26 cellular contexts compared by ENCODE assay signal in genomic region chr11:29707924-29708323, GRCh38.
"Had no signal": no experiment of that assay in that cellular context is flagged by ENCODE, and none has a peak within 500 bp of the region (broad histone marks: within the 10 kb centered on the region; RNA-seq: fewer than 3 reads in every experiment).

No MANE protein-coding gene starts in this region.

- H3K27me3 ChIP-seq: stomach, suprapubic skin, testis, thyroid gland, tibial artery, tibial nerve, transverse colon, upper lobe of left lung, upper lobe of right lung, uterus, vagina had no signal

- ATAC-seq: stimulated activated effector memory CD8-positive, alpha-beta T cell treated with anti-CD3 and anti-CD28 coated beads, Interleukin-12 subunit alpha, Interleukin-12 subunit beta, amount 100 ng/mL, for 72 hours; stimulated activated memory B cell treated with anti-CD40 and anti-IgM and Interleukin-4, amounts not matched to agents 10 μg/mL and 1 μg/mL and 100 μg/mL, for 72 hours; stimulated activated naive B cell treated with anti-CD40 and anti-IgM and Interleukin-4, amounts not matched to agents 10 μg/mL and 1 μg/mL and 100 μg/mL, for 72 hours; stimulated activated naive CD8-positive, alpha-beta T cell treated with anti-CD3 and anti-CD28 coated beads, Interleukin-15, amount 100 ng/mL, for 72 hours; stimulated activated naive CD8-positive, alpha-beta T cell treated with anti-CD3 and anti-CD28 coated beads, Interleukin-15, Interleukin-2, amounts not matched to agents 100 U/mL and 50 U/mL, for 24 hours; upper lobe of right lung had no signal

- H3K4me3 ChIP-seq: stomach, suprapubic skin, testis, thoracic aorta, thyroid gland, tibial artery, tibial nerve, transverse colon, upper lobe of left lung, upper lobe of right lung, uterus, vagina had no signal

- H3K4me1 ChIP-seq: stomach, suprapubic skin, testis, thyroid gland, tibial artery, tibial nerve, transverse colon, upper lobe of left lung, upper lobe of right lung, uterus, vagina had no signal

- DNase-seq: stimulated activated CD4-positive, alpha-beta T cell treated with anti-CD3 and anti-CD28 coated beads, Interleukin-2, amount 100 ng/mL, for 48 hours; stimulated activated CD4-positive, alpha-beta T cell treated with anti-CD3 and anti-CD28 coated beads, Interleukin-4, amount 100 ng/mL, for 1 hour; stimulated activated CD4-positive, alpha-beta T cell treated with anti-CD3 and anti-CD28 coated beads, Interleukin-4, amount 100 ng/mL, for 24 hours; stimulated activated CD4-positive, alpha-beta T cell treated with anti-CD3 and anti-CD28 coated beads, Interleukin-4, amount 100 ng/mL, for 4 hours; stimulated activated CD8-positive, alpha-beta memory T cell treated with anti-CD3 and anti-CD28 coated beads, Interleukin-4, amount 100 ng/mL, for 48 hours; stimulated activated naive B cell treated with anti-CD40 and anti-IgM and Interleukin-4, amounts not matched to agents 10 μg/mL and 1 μg/mL and 100 μg/mL, for 72 hours; stimulated activated naive CD4-positive, alpha-beta T cell; stimulated activated naive CD4-positive, alpha-beta T cell treated with Interleukin-2 at 50 U/mL for 16 hours; stimulated activated naive CD8-positive, alpha-beta T cell treated with anti-CD3 and anti-CD28 coated beads, Interleukin-15, amount 100 ng/mL, for 72 hours; stimulated activated naive CD8-positive, alpha-beta T cell treated with anti-CD3 and anti-CD28 coated beads, Interleukin-15, Interleukin-2, amounts not matched to agents 100 U/mL and 50 U/mL, for 24 hours; stomach; substantia nigra; testis; thyroid gland; tibial artery; transverse colon; trophoblast cell; upper lobe of left lung; upper lobe of right lung; uterus had no signal

- H3K27ac ChIP-seq: stomach, suprapubic skin, testis, thoracic aorta, thyroid gland, tibial artery, tibial nerve, transverse colon, upper lobe of left lung, upper lobe of right lung, uterus, vagina had no signal

- H3K9me3 ChIP-seq: suprapubic skin, testis, thoracic aorta, thyroid gland, tibial artery, transverse colon, upper lobe of left lung, upper lobe of right lung, uterus, vagina had no signal

- H3K36me3 ChIP-seq: stomach, suprapubic skin, thoracic aorta, thyroid gland, tibial artery, transverse colon, upper lobe of left lung, upper lobe of right lung, uterus, vagina had no signal
